In the genomic region with DNA sequence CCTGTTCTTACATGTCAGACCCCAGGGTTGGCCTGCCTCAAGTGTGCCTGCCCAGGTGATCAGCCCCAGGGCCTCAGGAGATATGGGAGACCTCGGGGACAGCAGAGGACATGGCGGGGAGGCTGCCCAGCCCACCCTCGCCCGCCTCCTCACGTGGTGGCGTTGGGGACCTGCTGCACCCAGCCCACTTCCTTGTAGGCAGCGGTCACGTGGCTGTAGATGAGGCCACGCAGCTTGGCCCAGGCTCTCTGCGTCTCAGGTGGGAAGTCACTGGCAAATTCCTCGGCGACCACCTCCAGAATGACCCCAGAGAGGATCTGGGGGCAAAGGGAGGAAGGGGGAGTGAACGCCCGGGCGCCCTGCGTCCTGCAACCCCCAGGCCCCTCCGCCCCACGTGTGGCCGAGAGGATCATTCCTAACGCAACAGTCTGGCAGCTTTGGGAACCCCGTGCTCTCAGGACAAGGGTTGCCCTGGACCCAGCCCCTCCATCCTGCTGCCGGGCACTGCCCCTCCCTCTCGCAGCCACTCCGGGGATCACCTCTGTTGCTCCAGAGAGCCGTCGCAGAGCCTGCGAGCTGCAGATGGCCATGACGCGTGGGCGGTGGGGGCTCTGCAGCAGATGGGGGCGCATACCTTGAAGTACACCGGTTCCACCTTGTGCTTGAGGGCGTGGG, we compare ENCODE assay signal across 13 cellular contexts. TPM values are rescaled to one million over a fixed set of nuclear protein-coding genes. Genes with fewer than 3 reads are reported as not detected.
DNase-seq lines count a peak whose midpoint lies in the region; ATAC-seq, FAIRE-seq and TF ChIP-seq lines count a peak whose summit lies in the region.
"Had no signal": no experiment of that assay in that cellular context is flagged by ENCODE, and none has a peak within 500 bp of the region (broad histone marks: within the 10 kb centered on the region; RNA-seq: fewer than 3 reads in every experiment).

No MANE protein-coding gene starts in this region.

- TF ChIP-seq RAD21 in HepG2 (CRISPR knock-in tag; IDR thresholded peaks at IDR 0.05) = no peak

- CTCF ChIA-PET in HepG2 (lab: Yijun Ruan, JAX; ENCODE audit: low intra/inter-chr PET ratio, low total read pairs) = no interaction called here

- no peaks in the 10 kb centered on the region for H3K9me3 ChIP-seq in GM23248 (ENCODE audit: low read depth)
- no peaks in the 10 kb centered on the region for H3K9me3 ChIP-seq in body of pancreas
- H3K9me3 ChIP-seq in HepG2 (ENCODE audit: low read length) = no peaks in the 10 kb centered on the region
- no peaks in the 10 kb centered on the region for H3K9me3 ChIP-seq in skeletal muscle tissue (ENCODE audit: control insufficient read depth in 3 of 3, low read length in 3 of 3)

- H3K9ac ChIP-seq in GM23248 = peak overlapping the region; percentile 82
- peak overlapping the region; percentile 29; the same call in 1 of the 2 replicates for H3K9ac ChIP-seq in HepG2 (ENCODE audit: insufficient read depth, low read depth, low read length)
- peak overlapping the region; percentile 50 to 64 (median 61) for H3K9ac ChIP-seq in skeletal muscle tissue (ENCODE audit: low read depth in 1 of 3, low read length in 3 of 3)

- 94 to 96% methylated on average over 26 to 30 of the region's 33 CpGs for WGBS in GM23248 (ENCODE audit: low coverage in 1 of 2, low lambda C conversion rate in 2 of 2, missing lambda C conversion rate in 2 of 2), 2 experiments
- 75 to 81% methylated on average over 13 to 31 of the region's 33 CpGs for WGBS in body of pancreas, 2 donors
- 95% methylated on average over 29 of the region's 33 CpGs for whole genome bisulfite sequencing in HepG2 (ENCODE audit: low lambda C conversion rate)

- no peak for ATAC-seq in body of pancreas
- no peak for ATAC-seq in HepG2
- ATAC-seq in HG02678 (IDR thresholded peaks at IDR 0.05; ENCODE audit: unreplicated experiment) = no peak

- POLR2A ChIA-PET in HepG2 (lab: Yijun Ruan, JAX) = interaction anchor here (1.2 to 4.0 kb wide), 5 partner anchors 9 to 32 kb away, joined by 3 to 19 read pairs (median 4); a partner anchor contains a TSS

- H3K27ac ChIP-seq in GM23248 = peak overlapping the region; percentile 94
- peak overlapping the region; percentile 22 to 78 (median 64) for H3K27ac ChIP-seq in body of pancreas
- peak overlapping the region; percentile 60 for H3K27ac ChIP-seq in HepG2 (ENCODE audit: extremely low read length, insufficient read depth, low read length)
- peak overlapping the region; percentile 90 for H3K27ac ChIP-seq in skeletal muscle tissue (ENCODE audit: low read depth, low read length)
- H3K27ac ChIP-seq: C4-2B, HL-60 had no signal

- H3K4me1 ChIP-seq in GM23248 (ENCODE audit: insufficient read depth) (peaks cover 22% of the 10 kb centered on the region), body of pancreas (peaks cover 5% of the 10 kb centered on the region), HepG2 (ENCODE audit: insufficient read depth, low read length) (peaks cover 89% of the 10 kb centered on the region), skeletal muscle tissue (ENCODE audit: control insufficient read depth in 3 of 3, insufficient read depth in 3 of 3, low read length in 3 of 3) (peaks cover 46 to 55% (median 46%) of the 10 kb centered on the region in 3 donors)

- H2AFZ ChIP-seq in GM23248 = peak overlapping the region; percentile 61
- H2AFZ ChIP-seq in HepG2 (ENCODE audit: low read length) = no peak overlapping the region

- H3K4me2 ChIP-seq in GM23248 (ENCODE audit: unreplicated experiment) = no peak overlapping the region
- H3K4me2 ChIP-seq in HepG2 (ENCODE audit: low read depth, low read length) = peak overlapping the region; percentile 48

- H4K20me1 ChIP-seq in GM23248 (ENCODE audit: insufficient read depth) = no peaks in the 10 kb centered on the region
- H4K20me1 ChIP-seq in HepG2 (ENCODE audit: insufficient read depth, low read length) = no peaks in the 10 kb centered on the region

- no peak for FAIRE-seq in HepG2 (lab: Jason Lieb, UNC)
- FAIRE-seq: frontal cortex had no signal

- DNase-seq in GM23248 (no peak), body of pancreas (no peak), HepG2 (ENCODE audit: low spot score) (no peak), AML-193 (lab: John Stamatoyannopoulos, UW) (no peak), NCI-H2196 (lab: John Stamatoyannopoulos, UW; ENCODE audit: unreplicated experiment) (no peak), foreskin melanocyte (no peak)
- DNase-seq: activated CD8-positive, alpha-beta memory T cell treated with anti-CD3 and anti-CD28 coated beads, Interleukin-2, amount 50 U/mL, for 48 hours; midbrain had no signal

- in situ Hi-C loops in GM23248 (cut with MboI) (no loop called here), HepG2 (cut with HindIII; ENCODE audit: extremely low pct_ligation_motif_present, low pct_unique_long_range_greater_than_20kb) (no loop called here)

- no peak overlapping the region for H3K4me3 ChIP-seq in GM23248
- H3K4me3 ChIP-seq in body of pancreas = no peak overlapping the region
- peak overlapping the region in 1 of 3 experiments; percentile 35; a peak in 1 of 6 replicates for H3K4me3 ChIP-seq in HepG2 (replicated peaks in 1 of 3; ENCODE audit: insufficient read depth in 1 of 3, low read depth in 2 of 3, low read length in 3 of 3)
- peak overlapping the region in 1 of 3 donors; percentile 22 for H3K4me3 ChIP-seq in skeletal muscle tissue (ENCODE audit: low read length in 3 of 3)

- no peaks in the 10 kb centered on the region for H3K9me2 ChIP-seq in GM23248 (ENCODE audit: insufficient read depth)

- no peaks in the 10 kb centered on the region for H3K36me3 ChIP-seq in GM23248 (ENCODE audit: low read depth)
- no peaks in the 10 kb centered on the region for H3K36me3 ChIP-seq in body of pancreas (replicated peaks in 1 of 2; ENCODE audit: insufficient read depth in 1 of 2, low read depth in 2 of 2)
- no peaks in the 10 kb centered on the region for H3K36me3 ChIP-seq in HepG2 (replicated peaks in 1 of 2; ENCODE audit: control insufficient read depth in 1 of 2, insufficient read depth in 2 of 2, low read length in 2 of 2)
- no peaks in the 10 kb centered on the region for H3K36me3 ChIP-seq in skeletal muscle tissue (ENCODE audit: control insufficient read depth in 3 of 3, insufficient read depth in 3 of 3, low read length in 3 of 3)

- TF ChIP-seq CTCF in body of pancreas (IDR thresholded peaks at IDR 0.05) = no peak
- TF ChIP-seq CTCF in HepG2 (CRISPR knock-in tag; IDR thresholded peaks at IDR 0.05) = no peak

- TF ChIP-seq EP300 in HepG2 (IDR thresholded peaks at IDR 0.05; ENCODE audit: low read depth in 2 of 2, low read length in 2 of 2) (no peak), HepG2 (CRISPR knock-in tag; IDR thresholded peaks at IDR 0.05; ENCODE audit: borderline replicate concordance) (no peak)

- H3F3A ChIP-seq in GM23248 (ENCODE audit: insufficient read depth) = peaks cover 5% of the 10 kb centered on the region; the same call in 1 of the 2 replicates

- no TSS peak for BruUV-seq in HepG2 (replicated peaks; lab: Mats Ljungman, UMichigan)

- no peaks in the 10 kb centered on the region for H3K79me2 ChIP-seq in GM23248 (ENCODE audit: insufficient read depth)
- no peaks in the 10 kb centered on the region for H3K79me2 ChIP-seq in HepG2 (ENCODE audit: insufficient read depth, low read length)

- no peaks in the 10 kb centered on the region for H3K27me3 ChIP-seq in GM23248 (replicated peaks; ENCODE audit: insufficient read depth)
- H3K27me3 ChIP-seq in body of pancreas = no peaks in the 10 kb centered on the region
- no peaks in the 10 kb centered on the region for H3K27me3 ChIP-seq in HepG2 (ENCODE audit: control insufficient read depth in 1 of 2, insufficient read depth in 2 of 2, low read length in 2 of 2)
- peaks cover 0 to 5% (median under 1%) of the 10 kb centered on the region in 3 donors for H3K27me3 ChIP-seq in skeletal muscle tissue (ENCODE audit: control insufficient read depth in 3 of 3, insufficient read depth in 3 of 3, low read length in 3 of 3)

- TF ChIP-seq POLR2A in body of pancreas (IDR thresholded peaks at IDR 0.05) (no peak), HepG2 (IDR thresholded peaks at IDR 0.05; ENCODE audit: insufficient read depth in 1 of 2, low read depth in 2 of 2, low read length in 2 of 2) (no peak)

- intact Hi-C loops in body of pancreas (cut with DNase I) = no loop called here
- intact Hi-C loops in HepG2 (cut with micrococcal nuclease; ENCODE audit: unreplicated experiment) = no loop called here

RNA-seq across cellular contexts. Expression of a gene that starts 6.5 kb away (rescaled TPM):
- 6.3 and 8.3 TPM in 2 replicates for total RNA-seq in GM23248 (2014; rRNA removed; shearing (Covaris generic))
- polyA plus RNA-seq in GM23248 (2016; fragmentation: Nextera tagmentation; extraction: Ambion mirVana) (1.1 and 1.6 TPM in 2 replicates), HepG2 (2011; rRNA removed) (18.9 and 23.3 TPM in 2 replicates)
- total RNA-seq in body of pancreas (10 to 100 TPM in 1 of 2 donors, 1 to 10 TPM in 1; 9.6 to 21.1 TPM), HepG2 (2016; rRNA removed; fragmentation: Illumina TruSeq; extraction: Trizol) (27.1 and 28.9 TPM in 2 replicates), skeletal muscle tissue (8.9 TPM)
- 5.2 and 8.2 TPM in 2 replicates for total RNA-seq in HepG2 (2016; cell fraction: cytosol; rRNA removed; fragmentation: Illumina TruSeq; extraction: Trizol; ENCODE audit: low read depth)
- total RNA-seq in HepG2 (2016; cell fraction: insoluble cytoplasmic fraction; rRNA removed; fragmentation: Illumina TruSeq; extraction: Trizol) = 25.6 and 28.4 TPM in 2 replicates
- 16.6 and 21.7 TPM in 2 replicates for total RNA-seq in HepG2 (2016; cell fraction: membrane; rRNA removed; fragmentation: Illumina TruSeq; extraction: Trizol)
- 14.7 and 17.2 TPM in 2 replicates for total RNA-seq in HepG2 (2016; cell fraction: nucleus; rRNA removed; fragmentation: Illumina TruSeq; extraction: Trizol)
- polyA plus RNA-seq in HepG2 (2011; cell fraction: cytosol; rRNA removed) = 19.3 and 25.5 TPM in 2 replicates
- 17.6 and 23.0 TPM in 2 replicates for polyA plus RNA-seq in HepG2 (2011; cell fraction: nucleus; rRNA removed)
- polyA plus RNA-seq in HepG2 (2012) = 20.2 and 20.5 TPM in 2 replicates
- 6.2 and 7.9 TPM in 2 replicates for polyA plus RNA-seq in HepG2 (2016; cell fraction: cytosol; fragmentation: Illumina TruSeq; extraction: Trizol; ENCODE audit: low read depth)
- polyA plus RNA-seq in HepG2 (2016; cell fraction: insoluble cytoplasmic fraction; fragmentation: Illumina TruSeq; extraction: Trizol; ENCODE audit: low read depth) = 28.7 and 30.6 TPM in 2 replicates
- polyA plus RNA-seq in HepG2 (2016; cell fraction: membrane; fragmentation: Illumina TruSeq; extraction: Trizol; ENCODE audit: low read depth) = 21.0 and 21.3 TPM in 2 replicates
- polyA plus RNA-seq in HepG2 (2016; cell fraction: nucleus; fragmentation: Illumina TruSeq; extraction: Trizol; ENCODE audit: insufficient read depth, low read depth) = 24.9 and 26.1 TPM in 2 replicates
- 0.26 and 16.8 TPM in 2 replicates for polyA minus RNA-seq in HepG2 (2011; rRNA and poly(A)+ RNA removed; ENCODE audit: low replicate concordance)
- polyA minus RNA-seq in HepG2 (2011; cell fraction: cytosol; rRNA and poly(A)+ RNA removed) = 9.7 and 11.8 TPM in 2 replicates
- polyA minus RNA-seq in HepG2 (2011; cell fraction: nucleus; rRNA and poly(A)+ RNA removed) = 12.9 and 17.7 TPM in 2 replicates

RNA-seq across cellular contexts. Expression of a gene that starts 8.9 kb away (rescaled TPM):
- total RNA-seq in GM23248 (2014; rRNA removed; shearing (Covaris generic)) = 1.5 and 3.4 TPM in 2 replicates
- polyA plus RNA-seq in GM23248 (2016; fragmentation: Nextera tagmentation; extraction: Ambion mirVana) = 0.43 and 0.93 TPM in 2 replicates
- total RNA-seq in body of pancreas = 1 to 10 TPM in 1 of 2 donors, under 1 TPM in 1; 0.52 to 4.6 TPM
- total RNA-seq in HepG2 (2016; rRNA removed; fragmentation: Illumina TruSeq; extraction: Trizol) = 0.52 TPM in 1 of 2 replicates, not detected in the other
- not detected in 2 replicates for total RNA-seq in HepG2 (2016; cell fraction: cytosol; rRNA removed; fragmentation: Illumina TruSeq; extraction: Trizol; ENCODE audit: low read depth)
- total RNA-seq in HepG2 (2016; cell fraction: insoluble cytoplasmic fraction; rRNA removed; fragmentation: Illumina TruSeq; extraction: Trizol) = 0.36 and 0.48 TPM in 2 replicates
- not detected in 2 replicates for total RNA-seq in HepG2 (2016; cell fraction: membrane; rRNA removed; fragmentation: Illumina TruSeq; extraction: Trizol)
- not detected in 2 replicates for total RNA-seq in HepG2 (2016; cell fraction: nucleus; rRNA removed; fragmentation: Illumina TruSeq; extraction: Trizol)
- 0.35 and 0.51 TPM in 2 replicates for polyA plus RNA-seq in HepG2 (2011; rRNA removed)
- polyA plus RNA-seq in HepG2 (2011; cell fraction: cytosol; rRNA removed) = not detected in 2 replicates
- polyA plus RNA-seq in HepG2 (2011; cell fraction: nucleus; rRNA removed) = 0.06 TPM in 1 of 2 replicates, not detected in the other
- polyA plus RNA-seq in HepG2 (2012) = 0.61 and 0.71 TPM in 2 replicates
- 0.25 TPM in 1 of 2 replicates, not detected in the other for polyA plus RNA-seq in HepG2 (2016; cell fraction: cytosol; fragmentation: Illumina TruSeq; extraction: Trizol; ENCODE audit: low read depth)
- polyA plus RNA-seq in HepG2 (2016; cell fraction: insoluble cytoplasmic fraction; fragmentation: Illumina TruSeq; extraction: Trizol; ENCODE audit: low read depth) = not detected in 2 replicates
- polyA plus RNA-seq in HepG2 (2016; cell fraction: membrane; fragmentation: Illumina TruSeq; extraction: Trizol; ENCODE audit: low read depth) = not detected in 2 replicates
- polyA plus RNA-seq in HepG2 (2016; cell fraction: nucleus; fragmentation: Illumina TruSeq; extraction: Trizol; ENCODE audit: insufficient read depth, low read depth) = not detected in 2 replicates
- 0.70 TPM in 1 of 2 replicates, not detected in the other for polyA minus RNA-seq in HepG2 (2011; rRNA and poly(A)+ RNA removed; ENCODE audit: low replicate concordance)
- not detected in 2 replicates for polyA minus RNA-seq in HepG2 (2011; cell fraction: cytosol; rRNA and poly(A)+ RNA removed)
- polyA minus RNA-seq in HepG2 (2011; cell fraction: nucleus; rRNA and poly(A)+ RNA removed) = not detected in 2 replicates
- total RNA-seq in skeletal muscle tissue = 0.52 TPM

RNA-seq across cellular contexts. Expression of a gene that starts 29.7 kb away (rescaled TPM):
- total RNA-seq in GM23248 (2014; rRNA removed; shearing (Covaris generic)) = 8.9 and 10.0 TPM in 2 replicates
- 12.7 and 12.9 TPM in 2 replicates for polyA plus RNA-seq in GM23248 (2016; fragmentation: Nextera tagmentation; extraction: Ambion mirVana)
- 10 to 100 TPM; 23.1 to 48.1 TPM for total RNA-seq in body of pancreas
- 4.2 and 7.8 TPM in 2 replicates for total RNA-seq in HepG2 (2016; rRNA removed; fragmentation: Illumina TruSeq; extraction: Trizol)
- 3.3 and 3.4 TPM in 2 replicates for total RNA-seq in HepG2 (2016; cell fraction: cytosol; rRNA removed; fragmentation: Illumina TruSeq; extraction: Trizol; ENCODE audit: low read depth)
- 2.8 and 8.6 TPM in 2 replicates for total RNA-seq in HepG2 (2016; cell fraction: insoluble cytoplasmic fraction; rRNA removed; fragmentation: Illumina TruSeq; extraction: Trizol)
- 3.2 and 3.5 TPM in 2 replicates for total RNA-seq in HepG2 (2016; cell fraction: membrane; rRNA removed; fragmentation: Illumina TruSeq; extraction: Trizol)
- 10.0 and 14.7 TPM in 2 replicates for total RNA-seq in HepG2 (2016; cell fraction: nucleus; rRNA removed; fragmentation: Illumina TruSeq; extraction: Trizol)
- 24.2 and 27.6 TPM in 2 replicates for polyA plus RNA-seq in HepG2 (2011; rRNA removed)
- polyA plus RNA-seq in HepG2 (2011; cell fraction: cytosol; rRNA removed) = 9.7 and 15.2 TPM in 2 replicates
- polyA plus RNA-seq in HepG2 (2011; cell fraction: nucleus; rRNA removed) = 96.1 and 124 TPM in 2 replicates
- 17.9 and 27.7 TPM in 2 replicates for polyA plus RNA-seq in HepG2 (2012)
- 1.2 and 1.5 TPM in 2 replicates for polyA plus RNA-seq in HepG2 (2016; cell fraction: cytosol; fragmentation: Illumina TruSeq; extraction: Trizol; ENCODE audit: low read depth)
- polyA plus RNA-seq in HepG2 (2016; cell fraction: insoluble cytoplasmic fraction; fragmentation: Illumina TruSeq; extraction: Trizol; ENCODE audit: low read depth) = 3.8 and 4.6 TPM in 2 replicates
- polyA plus RNA-seq in HepG2 (2016; cell fraction: membrane; fragmentation: Illumina TruSeq; extraction: Trizol; ENCODE audit: low read depth) = 2.0 and 3.1 TPM in 2 replicates
- polyA plus RNA-seq in HepG2 (2016; cell fraction: nucleus; fragmentation: Illumina TruSeq; extraction: Trizol; ENCODE audit: insufficient read depth, low read depth) = 23.9 and 27.3 TPM in 2 replicates
- 8.1 and 40.4 TPM in 2 replicates for polyA minus RNA-seq in HepG2 (2011; rRNA and poly(A)+ RNA removed; ENCODE audit: low replicate concordance)
- 12.8 and 13.5 TPM in 2 replicates for polyA minus RNA-seq in HepG2 (2011; cell fraction: cytosol; rRNA and poly(A)+ RNA removed)
- 26.5 and 30.6 TPM in 2 replicates for polyA minus RNA-seq in HepG2 (2011; cell fraction: nucleus; rRNA and poly(A)+ RNA removed)
- total RNA-seq in skeletal muscle tissue = 3.7 TPM

RNA-seq across cellular contexts. Expression of a gene that starts 54.7 kb away (rescaled TPM):
- total RNA-seq in GM23248 (2014; rRNA removed; shearing (Covaris generic)) = 0.65 and 1.4 TPM in 2 replicates
- polyA plus RNA-seq in GM23248 (2016; fragmentation: Nextera tagmentation; extraction: Ambion mirVana) = 0.96 and 1.0 TPM in 2 replicates
- total RNA-seq in body of pancreas = 10 to 100 TPM in 1 of 2 donors, 1 to 10 TPM in 1; 6.9 to 10.1 TPM
- total RNA-seq in HepG2 (2016; rRNA removed; fragmentation: Illumina TruSeq; extraction: Trizol) = 0.49 and 0.84 TPM in 2 replicates
- 0.35 and 0.51 TPM in 2 replicates for total RNA-seq in HepG2 (2016; cell fraction: cytosol; rRNA removed; fragmentation: Illumina TruSeq; extraction: Trizol; ENCODE audit: low read depth)
- total RNA-seq in HepG2 (2016; cell fraction: insoluble cytoplasmic fraction; rRNA removed; fragmentation: Illumina TruSeq; extraction: Trizol) = 0.13 and 0.39 TPM in 2 replicates
- 0.77 and 0.79 TPM in 2 replicates for total RNA-seq in HepG2 (2016; cell fraction: membrane; rRNA removed; fragmentation: Illumina TruSeq; extraction: Trizol)
- total RNA-seq in HepG2 (2016; cell fraction: nucleus; rRNA removed; fragmentation: Illumina TruSeq; extraction: Trizol) = 0.68 and 0.97 TPM in 2 replicates
- 0.12 and 0.30 TPM in 2 replicates for polyA plus RNA-seq in HepG2 (2011; rRNA removed)
- 0.24 and 0.50 TPM in 2 replicates for polyA plus RNA-seq in HepG2 (2011; cell fraction: cytosol; rRNA removed)
- 0.43 TPM in 2 replicates for polyA plus RNA-seq in HepG2 (2011; cell fraction: nucleus; rRNA removed)
- polyA plus RNA-seq in HepG2 (2012) = 0.16 TPM in 1 of 2 replicates, not detected in the other
- polyA plus RNA-seq in HepG2 (2016; cell fraction: cytosol; fragmentation: Illumina TruSeq; extraction: Trizol; ENCODE audit: low read depth) = 0.34 and 0.45 TPM in 2 replicates
- 0.56 and 0.64 TPM in 2 replicates for polyA plus RNA-seq in HepG2 (2016; cell fraction: insoluble cytoplasmic fraction; fragmentation: Illumina TruSeq; extraction: Trizol; ENCODE audit: low read depth)
- 0.62 and 0.69 TPM in 2 replicates for polyA plus RNA-seq in HepG2 (2016; cell fraction: membrane; fragmentation: Illumina TruSeq; extraction: Trizol; ENCODE audit: low read depth)
- 1.0 and 1.6 TPM in 2 replicates for polyA plus RNA-seq in HepG2 (2016; cell fraction: nucleus; fragmentation: Illumina TruSeq; extraction: Trizol; ENCODE audit: insufficient read depth, low read depth)
- 0.34 and 1.1 TPM in 2 replicates for polyA minus RNA-seq in HepG2 (2011; rRNA and poly(A)+ RNA removed; ENCODE audit: low replicate concordance)
- polyA minus RNA-seq in HepG2 (2011; cell fraction: cytosol; rRNA and poly(A)+ RNA removed) = not detected in 2 replicates
- polyA minus RNA-seq in HepG2 (2011; cell fraction: nucleus; rRNA and poly(A)+ RNA removed) = not detected in 2 replicates
- 2.6 TPM for total RNA-seq in skeletal muscle tissue
- total RNA-seq: frontal cortex had no signal

Comparison
In these comparisons a context has a peak if more than half of its experiments do, and no peak if none do; other contexts are left out.
1. H3K9ac ChIP-seq: peak in every context shown above with its lines; median percentile 82 in GM23248; 61 in skeletal muscle tissue; 29 in HepG2.